Comparison of ENCODE assay signal across 1 cellular context in genomic region chr17:7242717-7243576, GRCh38.
TF ChIP-seq lines count a peak whose summit lies in the region.

No MANE protein-coding gene starts in this region.

TF ChIP-seq in HEK293, 187 proteins besides CTCF, POLR2A, EP300 and RAD21 (continued from another document and continues in another):
- TF ChIP-seq ZNF23 (tag by site-specific recombination; IDR thresholded peaks at IDR 0.05; ENCODE audit: borderline replicate concordance) (no peak), ZNF623 (tag by site-specific recombination; IDR thresholded peaks at IDR 0.05) (peak; percentile 56; the same call in 1 of the 2 replicates), OVOL3 (tag by site-specific recombination; IDR thresholded peaks at IDR 0.05) (peak; percentile 94), ZNF707 (tag by site-specific recombination; IDR thresholded peaks at IDR 0.05) (no peak), ZNF529 (tag by site-specific recombination; IDR thresholded peaks at IDR 0.05; ENCODE audit: insufficient replicate concordance) (no peak), KLF17 (tag by site-specific recombination; IDR thresholded peaks at IDR 0.05) (peak; percentile 99), KLF1 (tag by site-specific recombination; IDR thresholded peaks at IDR 0.05) (peak; percentile 95), ZFP69B (tag by site-specific recombination; IDR thresholded peaks at IDR 0.05) (peak; percentile 86), ZNF449 (tag by site-specific recombination; IDR thresholded peaks at IDR 0.05) (peak; percentile 40; the same call in 1 of the 2 replicates), ZNF514 (tag by site-specific recombination; IDR thresholded peaks at IDR 0.05) (no peak), ZNF2 (tag by site-specific recombination; IDR thresholded peaks at IDR 0.05) (peak; percentile 96), TRIM28 (IDR thresholded peaks at IDR 0.05; ENCODE audit: borderline replicate concordance, low read length) (no peak), GLIS2 (tag by site-specific recombination; IDR thresholded peaks at IDR 0.05) (peak; percentile 96), KLF8 (tag by site-specific recombination; IDR thresholded peaks at IDR 0.05) (peak; percentile 100), ZBTB21 (tag by site-specific recombination; IDR thresholded peaks at IDR 0.05) (peak; percentile 86), ZNF266 (tag by site-specific recombination; IDR thresholded peaks at IDR 0.05; ENCODE audit: low read depth) (no peak; the same call in 1 of the 2 replicates), ZFHX2 (tag by site-specific recombination; conservative IDR thresholded peaks at IDR 0.05) (peak; percentile 90), ZNF391 (tag by site-specific recombination; IDR thresholded peaks at IDR 0.05; ENCODE audit: borderline replicate concordance, low read depth) (peak; percentile 98), KLF10 (tag by site-specific recombination; IDR thresholded peaks at IDR 0.05) (peak; percentile 96), ZNF18 (tag by site-specific recombination; IDR thresholded peaks at IDR 0.05) (peak; percentile 55; the same call in 1 of the 2 replicates), ZNF747 (tag by site-specific recombination; IDR thresholded peaks at IDR 0.05) (no peak), ZBTB20 (tag by site-specific recombination; IDR thresholded peaks at IDR 0.05) (peak; percentile 54), TCF7L2 (IDR thresholded peaks at IDR 0.05; ENCODE audit: borderline replicate concordance, low read depth, low read length) (no peak), ZNF157 (tag by site-specific recombination; IDR thresholded peaks at IDR 0.05) (no peak), BCL11B (tag by site-specific recombination; IDR thresholded peaks at IDR 0.05; ENCODE audit: low read depth) (0 out of 2 replicates have a peak, but pooled peaks have one; percentile 17), ZNF473 (tag by site-specific recombination; IDR thresholded peaks at IDR 0.05) (no peak), GLI4 (tag by site-specific recombination; IDR thresholded peaks at IDR 0.05) (peak; percentile 93), ZNF548 (tag by site-specific recombination; IDR thresholded peaks at IDR 0.05) (no peak), ZNF660 (tag by site-specific recombination; IDR thresholded peaks at IDR 0.05) (peak; percentile 88), ZNF37A (tag by site-specific recombination; IDR thresholded peaks at IDR 0.05) (no peak), ZNF521 (tag by site-specific recombination; IDR thresholded peaks at IDR 0.05) (no peak), ZNF335 (tag by site-specific recombination; conservative IDR thresholded peaks at IDR 0.05) (peak; percentile 52), ZNF639 (tag by site-specific recombination; IDR thresholded peaks at IDR 0.05) (peak; percentile 98), ZBTB7A (tag by site-specific recombination; IDR thresholded peaks at IDR 0.05; ENCODE audit: low read depth) (peak; percentile 94), PRDM1 (tag by site-specific recombination; IDR thresholded peaks at IDR 0.05) (0 out of 2 replicates have a peak, but pooled peaks have one; percentile 24), ZNF394 (tag by site-specific recombination; IDR thresholded peaks at IDR 0.05; ENCODE audit: borderline replicate concordance) (peak; percentile 80), ZNF654 (tag by site-specific recombination; IDR thresholded peaks at IDR 0.05; ENCODE audit: low read depth) (0 out of 2 replicates have a peak, but pooled peaks have one; percentile 9), ZBTB48 (tag by site-specific recombination; IDR thresholded peaks at IDR 0.05) (peak; percentile 74), ZNF488 (tag by site-specific recombination; IDR thresholded peaks at IDR 0.05) (peak; percentile 62; the same call in 1 of the 2 replicates), ZBTB11 (tag by site-specific recombination; conservative IDR thresholded peaks at IDR 0.05; ENCODE audit: low read depth) (peak; percentile 57), ZBTB6 (tag by site-specific recombination; IDR thresholded peaks at IDR 0.05) (0 out of 2 replicates have a peak, but pooled peaks have one; percentile 16), ZNF211 (tag by site-specific recombination; IDR thresholded peaks at IDR 0.05; ENCODE audit: low read depth) (no peak), ZNF274 (IDR thresholded peaks at IDR 0.05; ENCODE audit: low read length) (no peak), ZNF274 (tag by site-specific recombination; IDR thresholded peaks at IDR 0.05; ENCODE audit: borderline replicate concordance) (no peak), ZNF600 (tag by site-specific recombination; IDR thresholded peaks at IDR 0.05) (peak; percentile 99), ZNF530 (tag by site-specific recombination; IDR thresholded peaks at IDR 0.05; ENCODE audit: low read depth) (no peak), RBAK (tag by site-specific recombination; IDR thresholded peaks at IDR 0.05) (no peak), PBX3 (CRISPR knock-in tag; IDR thresholded peaks at IDR 0.05) (no peak), ZNF362 (tag by site-specific recombination; IDR thresholded peaks at IDR 0.05) (no peak), SCRT1 (tag by site-specific recombination; IDR thresholded peaks at IDR 0.05; ENCODE audit: borderline replicate concordance) (no peak), ZNF292 (tag by site-specific recombination; IDR thresholded peaks at IDR 0.05; ENCODE audit: borderline replicate concordance, low read depth) (no peak), ZNF133 (tag by site-specific recombination; IDR thresholded peaks at IDR 0.05) (no peak), ZNF138 (tag by site-specific recombination; IDR thresholded peaks at IDR 0.05; ENCODE audit: borderline replicate concordance) (no peak)
